In the genomic region with DNA sequence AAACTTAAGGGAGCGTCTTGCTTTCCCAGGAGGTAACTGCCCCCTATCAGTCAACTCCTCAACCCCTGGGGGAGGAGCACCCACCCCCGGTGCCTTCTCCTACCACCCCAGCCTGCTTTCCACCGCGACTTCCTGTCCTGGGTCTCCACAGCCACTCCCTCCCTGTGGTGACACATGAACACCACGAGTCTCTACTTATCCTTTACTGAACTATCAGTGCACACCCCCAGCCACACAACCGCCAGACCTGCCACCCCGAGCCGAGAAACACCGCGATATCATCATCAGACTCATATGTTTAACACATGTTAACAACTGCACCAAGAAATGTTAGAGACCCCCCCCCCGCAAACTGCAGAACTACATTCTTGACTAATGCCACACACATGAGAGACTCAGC, we compare ENCODE assay signal across 1 cellular context.
TF ChIP-seq lines count a peak whose summit lies in the region.

No MANE protein-coding gene starts in this region.

TF ChIP-seq in K562, 482 proteins besides CTCF, POLR2A, EP300 and RAD21 (continued from another document and continues in another):
- TF ChIP-seq, protein P1, sequence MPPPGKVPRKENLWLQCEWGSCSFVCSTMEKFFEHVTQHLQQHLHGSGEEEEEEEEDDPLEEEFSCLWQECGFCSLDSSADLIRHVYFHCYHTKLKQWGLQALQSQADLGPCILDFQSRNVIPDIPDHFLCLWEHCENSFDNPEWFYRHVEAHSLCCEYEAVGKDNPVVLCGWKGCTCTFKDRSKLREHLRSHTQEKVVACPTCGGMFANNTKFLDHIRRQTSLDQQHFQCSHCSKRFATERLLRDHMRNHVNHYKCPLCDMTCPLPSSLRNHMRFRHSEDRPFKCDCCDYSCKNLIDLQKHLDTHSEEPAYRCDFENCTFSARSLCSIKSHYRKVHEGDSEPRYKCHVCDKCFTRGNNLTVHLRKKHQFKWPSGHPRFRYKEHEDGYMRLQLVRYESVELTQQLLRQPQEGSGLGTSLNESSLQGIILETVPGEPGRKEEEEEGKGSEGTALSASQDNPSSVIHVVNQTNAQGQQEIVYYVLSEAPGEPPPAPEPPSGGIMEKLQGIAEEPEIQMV (tag; conservative IDR thresholded peaks at IDR 0.05; ENCODE audit: low read depth) = no peak
- TF ChIP-seq HNRNPLL (IDR thresholded peaks at IDR 0.05; ENCODE audit: low read depth, low read length, poor library complexity, severe bottlenecking) (no peak), ZNF589 (CRISPR knock-in tag; IDR thresholded peaks at IDR 0.05; ENCODE audit: low read depth) (peak; percentile 55; the same call in 1 of the 2 replicates), ZBTB1 (CRISPR knock-in tag; IDR thresholded peaks at IDR 0.05; ENCODE audit: borderline replicate concordance, low read depth) (no peak), EP400 (IDR thresholded peaks at IDR 0.05) (peak; percentile 58), TBP (optimal IDR thresholded peaks at IDR 0.05; ENCODE audit: low read depth, low read length) (no peak), GTF2E2 (tag; IDR thresholded peaks at IDR 0.05) (no peak), ZNF274 (IDR thresholded peaks at IDR 0.05; ENCODE audit: borderline replicate concordance, low read depth, low read length) (no peak), CBX2 (IDR thresholded peaks at IDR 0.05; ENCODE audit: insufficient read depth, low read length, poor library complexity, severe bottlenecking) (no peak), RNF2 (IDR thresholded peaks at IDR 0.05) (0 out of 2 replicates have a peak, but pooled peaks have one; percentile 25), ZNF146 (CRISPR knock-in tag; IDR thresholded peaks at IDR 0.05; ENCODE audit: unreplicated experiment) (no peak), ZNF121 (CRISPR knock-in tag; conservative IDR thresholded peaks at IDR 0.05) (no peak), COPS2 (conservative IDR thresholded peaks at IDR 0.05) (no peak), KDM2B (CRISPR knock-in tag; IDR thresholded peaks at IDR 0.05) (no peak), KHSRP (IDR thresholded peaks at IDR 0.05) (no peak), HOXB6 (CRISPR knock-in tag; IDR thresholded peaks at IDR 0.05; ENCODE audit: borderline replicate concordance) (no peak), PTBP1 (IDR thresholded peaks at IDR 0.05; ENCODE audit: low read depth, low read length) (no peak), ZNF75A (CRISPR knock-in tag; IDR thresholded peaks at IDR 0.05) (no peak), XRCC4 (IDR thresholded peaks at IDR 0.05; ENCODE audit: extremely low read depth, insufficient read depth, insufficient read length) (no peak), HSF4 (CRISPR knock-in tag; IDR thresholded peaks at IDR 0.05; ENCODE audit: borderline replicate concordance) (no peak), NR2C2 (CRISPR knock-in tag; IDR thresholded peaks at IDR 0.05) (no peak), NR2C2 (tag; IDR thresholded peaks at IDR 0.05) (peak; percentile 31), PHB2 (IDR thresholded peaks at IDR 0.05; ENCODE audit: low read depth) (no peak), SMAD3 (CRISPR knock-in tag; conservative IDR thresholded peaks at IDR 0.05) (no peak)
- TF ChIP-seq, protein P2, sequence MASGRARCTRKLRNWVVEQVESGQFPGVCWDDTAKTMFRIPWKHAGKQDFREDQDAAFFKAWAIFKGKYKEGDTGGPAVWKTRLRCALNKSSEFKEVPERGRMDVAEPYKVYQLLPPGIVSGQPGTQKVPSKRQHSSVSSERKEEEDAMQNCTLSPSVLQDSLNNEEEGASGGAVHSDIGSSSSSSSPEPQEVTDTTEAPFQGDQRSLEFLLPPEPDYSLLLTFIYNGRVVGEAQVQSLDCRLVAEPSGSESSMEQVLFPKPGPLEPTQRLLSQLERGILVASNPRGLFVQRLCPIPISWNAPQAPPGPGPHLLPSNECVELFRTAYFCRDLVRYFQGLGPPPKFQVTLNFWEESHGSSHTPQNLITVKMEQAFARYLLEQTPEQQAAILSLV (tag; IDR thresholded peaks at IDR 0.05) = no peak
- TF ChIP-seq, protein P3, sequence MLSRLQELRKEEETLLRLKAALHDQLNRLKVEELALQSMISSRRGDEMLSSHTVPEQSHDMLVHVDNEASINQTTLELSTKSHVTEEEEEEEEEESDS (CRISPR knock-in tag; IDR thresholded peaks at IDR 0.05) = no peak
- TF ChIP-seq, protein P4, sequence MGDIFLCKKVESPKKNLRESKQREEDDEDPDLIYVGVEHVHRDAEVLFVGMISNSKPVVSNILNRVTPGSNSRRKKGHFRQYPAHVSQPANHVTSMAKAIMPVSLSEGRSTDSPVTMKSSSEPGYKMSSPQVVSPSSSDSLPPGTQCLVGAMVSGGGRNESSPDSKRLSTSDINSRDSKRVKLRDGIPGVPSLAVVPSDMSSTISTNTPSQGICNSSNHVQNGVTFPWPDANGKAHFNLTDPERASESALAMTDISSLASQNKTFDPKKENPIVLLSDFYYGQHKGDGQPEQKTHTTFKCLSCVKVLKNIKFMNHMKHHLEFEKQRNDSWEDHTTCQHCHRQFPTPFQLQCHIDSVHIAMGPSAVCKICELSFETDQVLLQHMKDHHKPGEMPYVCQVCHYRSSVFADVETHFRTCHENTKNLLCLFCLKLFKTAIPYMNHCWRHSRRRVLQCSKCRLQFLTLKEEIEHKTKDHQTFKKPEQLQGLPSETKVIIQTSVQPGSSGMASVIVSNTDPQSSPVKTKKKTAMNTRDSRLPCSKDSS (IDR thresholded peaks at IDR 0.05; ENCODE audit: low read depth, partially characterized antibody) = no peak
- TF ChIP-seq, protein P5, sequence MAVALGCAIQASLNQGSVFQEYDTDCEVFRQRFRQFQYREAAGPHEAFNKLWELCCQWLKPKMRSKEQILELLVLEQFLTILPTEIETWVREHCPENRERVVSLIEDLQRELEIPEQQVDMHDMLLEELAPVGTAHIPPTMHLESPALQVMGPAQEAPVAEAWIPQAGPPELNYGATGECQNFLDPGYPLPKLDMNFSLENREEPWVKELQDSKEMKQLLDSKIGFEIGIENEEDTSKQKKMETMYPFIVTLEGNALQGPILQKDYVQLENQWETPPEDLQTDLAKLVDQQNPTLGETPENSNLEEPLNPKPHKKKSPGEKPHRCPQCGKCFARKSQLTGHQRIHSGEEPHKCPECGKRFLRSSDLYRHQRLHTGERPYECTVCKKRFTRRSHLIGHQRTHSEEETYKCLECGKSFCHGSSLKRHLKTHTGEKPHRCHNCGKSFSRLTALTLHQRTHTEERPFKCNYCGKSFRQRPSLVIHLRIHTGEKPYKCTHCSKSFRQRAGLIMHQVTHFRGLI (CRISPR knock-in tag; IDR thresholded peaks at IDR 0.05) = no peak
- TF ChIP-seq, protein P6, sequence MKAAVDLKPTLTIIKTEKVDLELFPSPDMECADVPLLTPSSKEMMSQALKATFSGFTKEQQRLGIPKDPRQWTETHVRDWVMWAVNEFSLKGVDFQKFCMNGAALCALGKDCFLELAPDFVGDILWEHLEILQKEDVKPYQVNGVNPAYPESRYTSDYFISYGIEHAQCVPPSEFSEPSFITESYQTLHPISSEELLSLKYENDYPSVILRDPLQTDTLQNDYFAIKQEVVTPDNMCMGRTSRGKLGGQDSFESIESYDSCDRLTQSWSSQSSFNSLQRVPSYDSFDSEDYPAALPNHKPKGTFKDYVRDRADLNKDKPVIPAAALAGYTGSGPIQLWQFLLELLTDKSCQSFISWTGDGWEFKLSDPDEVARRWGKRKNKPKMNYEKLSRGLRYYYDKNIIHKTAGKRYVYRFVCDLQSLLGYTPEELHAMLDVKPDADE (conservative IDR thresholded peaks at IDR 0.05; ENCODE audit: control insufficient read depth, low read depth, low read length) = 0 out of 2 replicates have a peak, but pooled peaks have one; percentile 13
- TF ChIP-seq, protein P7, sequence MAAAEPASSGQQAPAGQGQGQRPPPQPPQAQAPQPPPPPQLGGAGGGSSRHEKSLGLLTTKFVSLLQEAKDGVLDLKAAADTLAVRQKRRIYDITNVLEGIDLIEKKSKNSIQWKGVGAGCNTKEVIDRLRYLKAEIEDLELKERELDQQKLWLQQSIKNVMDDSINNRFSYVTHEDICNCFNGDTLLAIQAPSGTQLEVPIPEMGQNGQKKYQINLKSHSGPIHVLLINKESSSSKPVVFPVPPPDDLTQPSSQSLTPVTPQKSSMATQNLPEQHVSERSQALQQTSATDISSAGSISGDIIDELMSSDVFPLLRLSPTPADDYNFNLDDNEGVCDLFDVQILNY (CRISPR knock-in tag; IDR thresholded peaks at IDR 0.05) = no peak
- TF ChIP-seq, protein P8, sequence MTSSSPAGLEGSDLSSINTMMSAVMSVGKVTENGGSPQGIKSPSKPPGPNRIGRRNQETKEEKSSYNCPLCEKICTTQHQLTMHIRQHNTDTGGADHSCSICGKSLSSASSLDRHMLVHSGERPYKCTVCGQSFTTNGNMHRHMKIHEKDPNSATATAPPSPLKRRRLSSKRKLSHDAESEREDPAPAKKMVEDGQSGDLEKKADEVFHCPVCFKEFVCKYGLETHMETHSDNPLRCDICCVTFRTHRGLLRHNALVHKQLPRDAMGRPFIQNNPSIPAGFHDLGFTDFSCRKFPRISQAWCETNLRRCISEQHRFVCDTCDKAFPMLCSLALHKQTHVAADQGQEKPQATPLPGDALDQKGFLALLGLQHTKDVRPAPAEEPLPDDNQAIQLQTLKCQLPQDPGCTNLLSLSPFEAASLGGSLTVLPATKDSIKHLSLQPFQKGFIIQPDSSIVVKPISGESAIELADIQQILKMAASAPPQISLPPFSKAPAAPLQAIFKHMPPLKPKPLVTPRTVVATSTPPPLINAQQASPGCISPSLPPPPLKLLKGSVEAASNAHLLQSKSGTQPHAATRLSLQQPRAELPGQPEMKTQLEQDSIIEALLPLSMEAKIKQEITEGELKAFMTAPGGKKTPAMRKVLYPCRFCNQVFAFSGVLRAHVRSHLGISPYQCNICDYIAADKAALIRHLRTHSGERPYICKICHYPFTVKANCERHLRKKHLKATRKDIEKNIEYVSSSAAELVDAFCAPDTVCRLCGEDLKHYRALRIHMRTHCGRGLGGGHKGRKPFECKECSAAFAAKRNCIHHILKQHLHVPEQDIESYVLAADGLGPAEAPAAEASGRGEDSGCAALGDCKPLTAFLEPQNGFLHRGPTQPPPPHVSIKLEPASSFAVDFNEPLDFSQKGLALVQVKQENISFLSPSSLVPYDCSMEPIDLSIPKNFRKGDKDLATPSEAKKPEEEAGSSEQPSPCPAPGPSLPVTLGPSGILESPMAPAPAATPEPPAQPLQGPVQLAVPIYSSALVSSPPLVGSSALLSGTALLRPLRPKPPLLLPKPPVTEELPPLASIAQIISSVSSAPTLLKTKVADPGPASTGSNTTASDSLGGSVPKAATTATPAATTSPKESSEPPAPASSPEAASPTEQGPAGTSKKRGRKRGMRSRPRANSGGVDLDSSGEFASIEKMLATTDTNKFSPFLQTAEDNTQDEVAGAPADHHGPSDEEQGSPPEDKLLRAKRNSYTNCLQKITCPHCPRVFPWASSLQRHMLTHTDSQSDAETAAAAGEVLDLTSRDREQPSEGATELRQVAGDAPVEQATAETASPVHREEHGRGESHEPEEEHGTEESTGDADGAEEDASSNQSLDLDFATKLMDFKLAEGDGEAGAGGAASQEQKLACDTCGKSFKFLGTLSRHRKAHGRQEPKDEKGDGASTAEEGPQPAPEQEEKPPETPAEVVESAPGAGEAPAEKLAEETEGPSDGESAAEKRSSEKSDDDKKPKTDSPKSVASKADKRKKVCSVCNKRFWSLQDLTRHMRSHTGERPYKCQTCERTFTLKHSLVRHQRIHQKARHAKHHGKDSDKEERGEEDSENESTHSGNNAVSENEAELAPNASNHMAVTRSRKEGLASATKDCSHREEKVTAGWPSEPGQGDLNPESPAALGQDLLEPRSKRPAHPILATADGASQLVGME (CRISPR knock-in tag; IDR thresholded peaks at IDR 0.05) = no peak
- TF ChIP-seq, protein P9, sequence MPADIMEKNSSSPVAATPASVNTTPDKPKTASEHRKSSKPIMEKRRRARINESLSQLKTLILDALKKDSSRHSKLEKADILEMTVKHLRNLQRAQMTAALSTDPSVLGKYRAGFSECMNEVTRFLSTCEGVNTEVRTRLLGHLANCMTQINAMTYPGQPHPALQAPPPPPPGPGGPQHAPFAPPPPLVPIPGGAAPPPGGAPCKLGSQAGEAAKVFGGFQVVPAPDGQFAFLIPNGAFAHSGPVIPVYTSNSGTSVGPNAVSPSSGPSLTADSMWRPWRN (IDR thresholded peaks at IDR 0.05; ENCODE audit: low read depth) = no peak
- TF ChIP-seq, protein P10, sequence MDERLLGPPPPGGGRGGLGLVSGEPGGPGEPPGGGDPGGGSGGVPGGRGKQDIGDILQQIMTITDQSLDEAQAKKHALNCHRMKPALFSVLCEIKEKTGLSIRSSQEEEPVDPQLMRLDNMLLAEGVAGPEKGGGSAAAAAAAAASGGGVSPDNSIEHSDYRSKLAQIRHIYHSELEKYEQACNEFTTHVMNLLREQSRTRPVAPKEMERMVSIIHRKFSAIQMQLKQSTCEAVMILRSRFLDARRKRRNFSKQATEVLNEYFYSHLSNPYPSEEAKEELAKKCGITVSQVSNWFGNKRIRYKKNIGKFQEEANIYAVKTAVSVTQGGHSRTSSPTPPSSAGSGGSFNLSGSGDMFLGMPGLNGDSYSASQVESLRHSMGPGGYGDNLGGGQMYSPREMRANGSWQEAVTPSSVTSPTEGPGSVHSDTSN (CRISPR knock-in tag; IDR thresholded peaks at IDR 0.05; ENCODE audit: low read depth) = no peak
- TF ChIP-seq, protein P10 (tag; conservative IDR thresholded peaks at IDR 0.05; ENCODE audit: low read depth) = no peak
- TF ChIP-seq, protein P11, sequence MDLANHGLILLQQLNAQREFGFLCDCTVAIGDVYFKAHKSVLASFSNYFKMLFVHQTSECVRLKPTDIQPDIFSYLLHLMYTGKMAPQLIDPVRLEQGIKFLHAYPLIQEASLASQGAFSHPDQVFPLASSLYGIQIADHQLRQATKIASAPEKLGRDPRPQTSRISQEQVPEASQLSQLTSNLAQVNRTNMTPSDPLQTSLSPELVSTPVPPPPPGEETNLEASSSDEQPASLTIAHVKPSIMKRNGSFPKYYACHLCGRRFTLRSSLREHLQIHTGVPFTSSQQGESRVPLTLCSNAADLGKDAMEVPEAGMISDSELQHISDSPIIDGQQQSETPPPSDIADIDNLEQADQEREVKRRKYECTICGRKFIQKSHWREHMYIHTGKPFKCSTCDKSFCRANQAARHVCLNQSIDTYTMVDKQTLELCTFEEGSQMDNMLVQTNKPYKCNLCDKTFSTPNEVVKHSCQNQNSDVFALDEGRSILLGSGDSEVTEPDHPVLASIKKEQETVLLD (IDR thresholded peaks at IDR 0.05) = peak; percentile 39; the same call in 1 of the 2 replicates
